Comparison of ENCODE assay signal across 27 cellular contexts in the genomic region with DNA sequence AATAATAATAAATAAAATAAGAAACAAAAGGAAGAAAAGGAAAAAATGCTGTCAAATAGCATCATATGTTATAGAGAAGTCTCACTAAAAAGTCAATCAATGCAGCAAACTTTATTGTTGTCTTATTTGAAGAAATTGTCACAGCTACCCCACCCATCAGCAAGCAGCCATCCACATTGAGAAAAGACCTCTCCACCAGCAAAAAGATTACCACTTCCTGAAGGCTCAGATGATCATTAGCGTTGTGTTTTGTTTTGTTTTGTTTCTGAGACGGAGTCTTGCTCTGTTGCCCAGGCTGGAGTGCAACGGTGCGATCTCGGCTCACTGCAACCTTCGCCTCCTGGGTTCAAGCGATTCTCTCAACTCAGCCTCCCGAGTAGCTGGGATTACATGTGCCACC. TPM values are rescaled to one million over a fixed set of nuclear protein-coding genes. Genes with fewer than 3 reads are reported as not detected.
DNase-seq lines count a peak whose midpoint lies in the region; ATAC-seq and TF ChIP-seq lines count a peak whose summit lies in the region.
"Had no signal": no experiment of that assay in that cellular context is flagged by ENCODE, and none has a peak within 500 bp of the region (broad histone marks: within the 10 kb centered on the region; RNA-seq: fewer than 3 reads in every experiment).

No MANE protein-coding gene starts in this region.

- H3K4me3 ChIP-seq in effector memory CD4-positive, alpha-beta T cell (ENCODE audit: insufficient read depth, low read depth, low read length, poor library complexity, severe bottlenecking) = no peak overlapping the region
- H3K4me3 ChIP-seq in uterus (no peak overlapping the region), smooth muscle cell (no peak overlapping the region)
- H3K4me3 ChIP-seq: heart right ventricle, PC-9, right atrium auricular region, stomach had no signal

- H3K4me1 Mint-ChIP-seq in activated naive CD4-positive, alpha-beta T cell treated with anti-CD3 and anti-CD28 coated beads, Interleukin-2, amount 50 U/mL, for 24 hours = peaks cover 55% of the 10 kb centered on the region
- peaks cover 50% of the 10 kb centered on the region for H3K4me1 Mint-ChIP-seq in T-helper 2 cell treated with Interferon-gamma antibody and Interleukin-4, amounts not matched to agents 5 μg/mL and 100 μg/mL, for 36 hours (ENCODE audit: low read depth)

- no peaks in the 10 kb centered on the region for H3K27me3 ChIP-seq in effector memory CD4-positive, alpha-beta T cell (replicated peaks; ENCODE audit: control insufficient read depth, insufficient read depth, low read length, poor library complexity, severe bottlenecking)
- H3K27me3 ChIP-seq in uterus (no peaks in the 10 kb centered on the region), smooth muscle cell (ENCODE audit: low read depth) (no peaks in the 10 kb centered on the region)
- H3K27me3 ChIP-seq: heart right ventricle, right atrium auricular region, stomach had no signal

- TF ChIP-seq POLR2A in uterus (IDR thresholded peaks at IDR 0.05) = no peak

- H3K27ac ChIP-seq in effector memory CD4-positive, alpha-beta T cell (ENCODE audit: insufficient read depth, low read length, poor library complexity, severe bottlenecking) = peak overlapping the region; percentile 13
- peak overlapping the region; percentile 16 to 94 for H3K27ac ChIP-seq in uterus
- no peak overlapping the region for H3K27ac ChIP-seq in smooth muscle cell (ENCODE audit: low read depth)
- H3K27ac ChIP-seq: HL-60, PC-9, right atrium auricular region had no signal

- H3F3A ChIP-seq in smooth muscle cell (ENCODE audit: low read depth) = peaks cover 30% of the 10 kb centered on the region

- DNase-seq in activated naive CD4-positive, alpha-beta T cell treated with Interleukin-2 at 50 U/mL for 16 hours = no peak
- no peak for DNase-seq in T-helper 2 cell treated with Interferon-gamma antibody and Interleukin-4, amounts not matched to agents 5 μg/mL and 100 μg/mL, for 36 hours (ENCODE audit: low spot score)
- DNase-seq in effector memory CD4-positive, alpha-beta T cell = no peak
- no peak for DNase-seq in uterus
- DNase-seq in smooth muscle cell (lab: John Stamatoyannopoulos, UW; ENCODE audit: unreplicated experiment) = no peak
- DNase-seq: ACHN; activated CD4-positive, alpha-beta T cell treated with anti-CD3 and anti-CD28 coated beads for 48 hours; activated CD8-positive, alpha-beta memory T cell treated with anti-CD3 and anti-CD28 coated beads, Interleukin-2, amount 50 U/mL, for 48 hours; activated gamma-delta T cell; Caco-2; heart right ventricle; kidney; left ventricle myocardium superior; mesendoderm; NCI-H1417; NCI-H2081; NK-92 treated with Interleukin-12 subunit alpha and Interleukin-12 subunit beta, amount 100 ng/mL, for 24 hours; PC-9; SK-N-SH; stimulated activated CD4-positive, alpha-beta T cell treated with anti-CD3 and anti-CD28 coated beads, Interleukin-2, amount 100 ng/mL, for 24 hours; stomach had no signal

- no peak for ATAC-seq in HG03095 (IDR thresholded peaks at IDR 0.05; ENCODE audit: unreplicated experiment)
- ATAC-seq: heart right ventricle, left ventricle myocardium superior had no signal

- H4K20me1 ChIP-seq in smooth muscle cell (ENCODE audit: low read depth) = peaks cover 67% of the 10 kb centered on the region

- peaks cover 58% of the 10 kb centered on the region for H3K4me1 ChIP-seq in effector memory CD4-positive, alpha-beta T cell (ENCODE audit: control insufficient read depth, insufficient read depth, low read length, poor library complexity, severe bottlenecking)
- H3K4me1 ChIP-seq in uterus (peaks cover 0 to 5% of the 10 kb centered on the region in 2 donors), smooth muscle cell (ENCODE audit: low read depth) (peaks cover 29% of the 10 kb centered on the region)

- whole genome bisulfite sequencing in smooth muscle cell (ENCODE audit: low lambda C conversion rate) = 86% methylated on average over 8 of the region's 8 CpGs

- H3K9ac ChIP-seq in smooth muscle cell (ENCODE audit: low read depth) = no peak overlapping the region
- H3K9ac ChIP-seq: SK-N-SH had no signal

- H3K36me3 ChIP-seq in effector memory CD4-positive, alpha-beta T cell (ENCODE audit: control insufficient read depth, insufficient read depth, low read length) = no peaks in the 10 kb centered on the region
- H3K36me3 ChIP-seq in uterus = no peaks in the 10 kb centered on the region
- no peaks in the 10 kb centered on the region for H3K36me3 ChIP-seq in smooth muscle cell (ENCODE audit: low read depth)
- H3K36me3 ChIP-seq: right atrium auricular region, stomach had no signal

- H3K4me3 Mint-ChIP-seq in activated naive CD4-positive, alpha-beta T cell treated with anti-CD3 and anti-CD28 coated beads, Interleukin-2, amount 50 U/mL, for 24 hours = no peak overlapping the region
- H3K4me3 Mint-ChIP-seq in T-helper 2 cell treated with Interferon-gamma antibody and Interleukin-4, amounts not matched to agents 5 μg/mL and 100 μg/mL, for 36 hours = peak overlapping the region; percentile 49
- H3K4me3 Mint-ChIP-seq: B cell; dendritic cell treated with granulocyte-macrophage colony-stimulating factor and Interleukin-4, amounts not matched to agents 40 ng/mL and 50 ng/mL, for 4 days had no signal

- intact Hi-C loops in uterus (cut with DNase I; ENCODE audit: low total_unique reads) = no loop called here

- no peak overlapping the region for H3K4me2 ChIP-seq in smooth muscle cell
- H3K4me2 ChIP-seq: SK-N-SH had no signal

- peaks cover 85% of the 10 kb centered on the region for H3K79me2 ChIP-seq in smooth muscle cell (ENCODE audit: low read depth)

- H3K27me3 Mint-ChIP-seq in activated naive CD4-positive, alpha-beta T cell treated with anti-CD3 and anti-CD28 coated beads, Interleukin-2, amount 50 U/mL, for 24 hours = no peaks in the 10 kb centered on the region
- no peaks in the 10 kb centered on the region for H3K27me3 Mint-ChIP-seq in T-helper 2 cell treated with Interferon-gamma antibody and Interleukin-4, amounts not matched to agents 5 μg/mL and 100 μg/mL, for 36 hours (ENCODE audit: low read depth)
- H3K27me3 Mint-ChIP-seq: B cell; dendritic cell treated with granulocyte-macrophage colony-stimulating factor and Interleukin-4, amounts not matched to agents 40 ng/mL and 50 ng/mL, for 4 days had no signal

- no peaks in the 10 kb centered on the region for H3K36me3 Mint-ChIP-seq in activated naive CD4-positive, alpha-beta T cell treated with anti-CD3 and anti-CD28 coated beads, Interleukin-2, amount 50 U/mL, for 24 hours
- H3K36me3 Mint-ChIP-seq in T-helper 2 cell treated with Interferon-gamma antibody and Interleukin-4, amounts not matched to agents 5 μg/mL and 100 μg/mL, for 36 hours (ENCODE audit: low read depth) = peaks cover 28% of the 10 kb centered on the region

- H3K9me3 ChIP-seq in effector memory CD4-positive, alpha-beta T cell (ENCODE audit: control insufficient read depth, low read length) = no peaks in the 10 kb centered on the region
- H3K9me3 ChIP-seq in uterus (no peaks in the 10 kb centered on the region), smooth muscle cell (replicated peaks; ENCODE audit: low read depth) (no peaks in the 10 kb centered on the region)
- H3K9me3 ChIP-seq: Caco-2, heart right ventricle, right atrium auricular region, SK-N-SH, stomach had no signal

- TF ChIP-seq CTCF in uterus (IDR thresholded peaks at IDR 0.05) = no peak
- no peak for TF ChIP-seq CTCF in smooth muscle cell (IDR thresholded peaks at IDR 0.05; ENCODE audit: borderline replicate concordance, insufficient read depth, poor library complexity, severe bottlenecking)

- no peaks in the 10 kb centered on the region for H3K9me3 Mint-ChIP-seq in activated naive CD4-positive, alpha-beta T cell treated with anti-CD3 and anti-CD28 coated beads, Interleukin-2, amount 50 U/mL, for 24 hours
- no peaks in the 10 kb centered on the region for H3K9me3 Mint-ChIP-seq in T-helper 2 cell treated with Interferon-gamma antibody and Interleukin-4, amounts not matched to agents 5 μg/mL and 100 μg/mL, for 36 hours
- H3K9me3 Mint-ChIP-seq: dendritic cell treated with granulocyte-macrophage colony-stimulating factor and Interleukin-4, amounts not matched to agents 40 ng/mL and 50 ng/mL, for 4 days had no signal

- H2AFZ ChIP-seq in smooth muscle cell (ENCODE audit: low read depth) = no peak overlapping the region
- H2AFZ ChIP-seq: PC-9 had no signal

- peak overlapping the region; percentile 38 for H3K27ac Mint-ChIP-seq in activated naive CD4-positive, alpha-beta T cell treated with anti-CD3 and anti-CD28 coated beads, Interleukin-2, amount 50 U/mL, for 24 hours
- H3K27ac Mint-ChIP-seq in T-helper 2 cell treated with Interferon-gamma antibody and Interleukin-4, amounts not matched to agents 5 μg/mL and 100 μg/mL, for 36 hours = peak overlapping the region; percentile 82
- H3K27ac Mint-ChIP-seq: B cell; dendritic cell treated with granulocyte-macrophage colony-stimulating factor and Interleukin-4, amounts not matched to agents 40 ng/mL and 50 ng/mL, for 4 days had no signal

RNA-seq across cellular contexts. Expression of a gene that starts 29.0 kb away (rescaled TPM):
- total RNA-seq in uterus (100 to 1,000 TPM in 3 of 4 donors, 10 to 100 TPM in 1; 82.6 to 464 (median 215) TPM), smooth muscle cell (104 and 113 TPM in 2 replicates)
- polyA plus RNA-seq in smooth muscle cell = 31.1 and 49.3 TPM in 2 replicates
